ENCODE assay signal across 21 cellular contexts in the genomic region with DNA sequence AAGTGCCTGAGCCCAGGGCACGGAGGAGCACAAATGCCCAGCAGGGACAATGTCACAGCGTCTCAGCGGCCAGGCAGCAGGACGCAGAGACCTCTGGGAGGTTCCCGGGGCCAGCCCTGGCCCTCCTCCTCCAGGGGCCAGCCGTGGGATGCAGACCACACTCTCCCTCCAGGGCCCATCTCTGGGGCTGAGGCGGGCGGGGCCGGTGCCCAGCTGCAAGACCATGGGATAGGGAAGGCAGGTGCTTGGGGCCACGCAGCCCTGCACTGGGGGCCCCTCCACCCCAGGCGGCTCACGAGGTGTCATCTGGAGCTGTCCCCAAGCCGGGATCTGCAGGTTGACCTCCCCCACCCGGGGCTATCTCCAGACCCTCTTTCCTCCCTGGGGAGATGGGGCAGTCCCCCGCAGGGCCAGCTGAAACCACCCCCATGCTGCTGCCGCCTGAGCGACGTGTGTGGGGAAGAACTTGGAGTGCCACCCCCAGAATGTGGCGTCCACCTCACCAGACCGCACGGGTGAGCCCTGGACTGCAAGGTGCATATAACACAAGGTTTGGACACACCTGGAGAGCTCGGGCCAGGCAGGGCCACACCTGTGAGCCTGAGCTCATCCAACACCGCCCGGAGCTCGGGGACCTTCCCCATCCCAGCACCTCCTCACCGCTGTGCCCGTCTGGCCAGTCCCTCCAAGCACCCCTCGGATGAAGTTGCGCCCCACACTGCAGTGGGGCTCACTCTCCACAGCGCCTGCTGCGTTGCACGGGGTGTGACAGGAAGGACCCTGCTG. TPM values are rescaled to one million over a fixed set of nuclear protein-coding genes. Genes with fewer than 3 reads are reported as not detected.
DNase-seq lines count a peak whose midpoint lies in the region; ATAC-seq and TF ChIP-seq lines count a peak whose summit lies in the region.
"Had no signal": no experiment of that assay in that cellular context is flagged by ENCODE, and none has a peak within 500 bp of the region (broad histone marks: within the 10 kb centered on the region; RNA-seq: fewer than 3 reads in every experiment).

No MANE protein-coding gene starts in this region.

- peak; percentile 43 for DNase-seq in CD14-positive monocyte (ENCODE audit: low spot score)
- peak in 2 of 3 donors; percentile 46 to 58 for DNase-seq in Peyer's patch
- peak; percentile 71 for DNase-seq in cardiac septum (ENCODE audit: low spot score)
- no peak for DNase-seq in neural progenitor cell (ENCODE audit: low spot score)
- no peak for DNase-seq in SW480 (ENCODE audit: low spot score)
- DNase-seq in activated CD8-positive, alpha-beta memory T cell treated with anti-CD3 and anti-CD28 coated beads, Interleukin-2, amount 10 ng/mL, durations not matched to agents 7 days and 5 days, result no peak
- DNase-seq in activated T-cell treated with anti-CD3 and anti-CD28 coated beads, Interleukin-2, amount 50 U/mL, for 1 hour, result no peak
- DNase-seq: activated CD4-positive, alpha-beta T cell treated with anti-CD3 and anti-CD28 coated beads, Interleukin-2, amount 10 ng/mL, durations not matched to agents 24 days and 14 days; anterior cingulate cortex; NCI-H1417 treated with DMSO at 0.1 percent for 48 hours; stimulated activated CD4-positive, alpha-beta T cell treated with anti-CD3 and anti-CD28 coated beads, Interleukin-15, amount 100 ng/mL, for 24 hours; stimulated activated naive CD8-positive, alpha-beta T cell treated with anti-CD3 and anti-CD28 coated beads, Interleukin-15, Interleukin-2, amounts not matched to agents 100 U/mL and 50 U/mL, for 24 hours had no signal

- H3K4me1 Mint-ChIP-seq in CD14-positive monocyte (no peaks in the 10 kb centered on the region), neural progenitor cell (peaks cover 20% of the 10 kb centered on the region)
- peaks cover 24% of the 10 kb centered on the region for H3K4me1 Mint-ChIP-seq in activated CD8-positive, alpha-beta memory T cell treated with anti-CD3 and anti-CD28 coated beads, Interleukin-2, amount 10 ng/mL, durations not matched to agents 7 days and 5 days

- no peaks in the 10 kb centered on the region for H3K36me3 Mint-ChIP-seq in CD14-positive monocyte
- H3K36me3 Mint-ChIP-seq in neural progenitor cell, result no peaks in the 10 kb centered on the region
- no peaks in the 10 kb centered on the region for H3K36me3 Mint-ChIP-seq in activated CD8-positive, alpha-beta memory T cell treated with anti-CD3 and anti-CD28 coated beads, Interleukin-2, amount 10 ng/mL, durations not matched to agents 7 days and 5 days
- H3K36me3 Mint-ChIP-seq: mesothelial cell of epicardium, type B pancreatic cell had no signal

- H3K9me3 Mint-ChIP-seq in CD14-positive monocyte (peaks cover 0 to 7% (median 0%) of the 10 kb centered on the region in 7 donors), neural progenitor cell (no peaks in the 10 kb centered on the region)
- H3K9me3 Mint-ChIP-seq in activated CD8-positive, alpha-beta memory T cell treated with anti-CD3 and anti-CD28 coated beads, Interleukin-2, amount 10 ng/mL, durations not matched to agents 7 days and 5 days (ENCODE audit: low read depth), result no peaks in the 10 kb centered on the region
- H3K9me3 Mint-ChIP-seq: activated CD4-positive, alpha-beta T cell treated with anti-CD3 and anti-CD28 coated beads, Interleukin-2, amount 10 ng/mL, durations not matched to agents 24 days and 14 days; mesothelial cell of epicardium; neural crest cell; type B pancreatic cell had no signal

- TF ChIP-seq CTCF in CD14-positive monocyte (IDR thresholded peaks at IDR 0.05) (no peak), Peyer's patch (IDR thresholded peaks at IDR 0.05) (no peak), neural progenitor cell (IDR thresholded peaks at IDR 0.05) (no peak)

- H3K4me3 Mint-ChIP-seq in CD14-positive monocyte (no peak overlapping the region), neural progenitor cell (peak overlapping the region; percentile 59)
- no peak overlapping the region for H3K4me3 Mint-ChIP-seq in activated CD8-positive, alpha-beta memory T cell treated with anti-CD3 and anti-CD28 coated beads, Interleukin-2, amount 10 ng/mL, durations not matched to agents 7 days and 5 days
- H3K4me3 Mint-ChIP-seq: activated CD4-positive, alpha-beta T cell treated with anti-CD3 and anti-CD28 coated beads, Interleukin-2, amount 10 ng/mL, durations not matched to agents 24 days and 14 days; neural crest cell; type B pancreatic cell had no signal

- H3K27me3 ChIP-seq in Peyer's patch (no peaks in the 10 kb centered on the region), neural progenitor cell (peaks cover 16% of the 10 kb centered on the region)
- H3K27me3 ChIP-seq: hepatocyte had no signal

- no peak for TF ChIP-seq POLR2A in Peyer's patch (IDR thresholded peaks at IDR 0.05)

- H3K79me2 ChIP-seq in neural progenitor cell (ENCODE audit: low read depth), result no peaks in the 10 kb centered on the region

- no peak overlapping the region for H2AFZ ChIP-seq in neural progenitor cell (replicated peaks)
- H2AFZ ChIP-seq: hepatocyte had no signal

- H3K36me3 ChIP-seq in Peyer's patch (peaks cover 0 to 3% (median 0%) of the 10 kb centered on the region in 3 donors), neural progenitor cell (no peaks in the 10 kb centered on the region)

- no peak overlapping the region for H3K9ac ChIP-seq in neural progenitor cell

- H3K4me3 ChIP-seq in Peyer's patch, result no peak overlapping the region
- no peak overlapping the region for H3K4me3 ChIP-seq in neural progenitor cell
- H3K4me3 ChIP-seq: hepatocyte had no signal

- peaks cover 15% of the 10 kb centered on the region for H3F3A ChIP-seq in neural progenitor cell (ENCODE audit: low read depth)

- H3K4me1 ChIP-seq in Peyer's patch, result peaks cover 0 to 33% (median 18%) of the 10 kb centered on the region in 4 donors
- H3K4me1 ChIP-seq in neural progenitor cell, result peaks cover 25% of the 10 kb centered on the region

- H3K27ac ChIP-seq in Peyer's patch (no peak overlapping the region), neural progenitor cell (no peak overlapping the region)
- H3K27ac ChIP-seq: hepatocyte had no signal

- H4K20me1 ChIP-seq in neural progenitor cell (ENCODE audit: low read depth), result no peaks in the 10 kb centered on the region

- no peak for ATAC-seq in GM19455 (IDR thresholded peaks at IDR 0.05; ENCODE audit: unreplicated experiment)
- ATAC-seq in activated CD8-positive, alpha-beta memory T cell treated with anti-CD3 and anti-CD28 coated beads, Interleukin-2, amount 10 ng/mL, durations not matched to agents 7 days and 5 days, result no peak
- ATAC-seq: stimulated activated naive CD8-positive, alpha-beta T cell treated with anti-CD3 and anti-CD28 coated beads, Interleukin-15, Interleukin-2, amounts not matched to agents 100 U/mL and 50 U/mL, for 24 hours had no signal

- intact Hi-C loops in CD14-positive monocyte (cut with micrococcal nuclease), result no loop called here
- intact Hi-C loops in cardiac septum (cut with DNase I), result no loop called here

- no peak overlapping the region for H3K4me2 ChIP-seq in neural progenitor cell
- H3K4me2 ChIP-seq: hepatocyte had no signal

- H3K9me3 ChIP-seq in Peyer's patch, result no peaks in the 10 kb centered on the region
- no peaks in the 10 kb centered on the region for H3K9me3 ChIP-seq in neural progenitor cell (ENCODE audit: low read depth)

- H3K27ac Mint-ChIP-seq in CD14-positive monocyte (no peak overlapping the region), neural progenitor cell (peak overlapping the region; percentile 74)
- H3K27ac Mint-ChIP-seq in activated CD8-positive, alpha-beta memory T cell treated with anti-CD3 and anti-CD28 coated beads, Interleukin-2, amount 10 ng/mL, durations not matched to agents 7 days and 5 days, result no peak overlapping the region
- H3K27ac Mint-ChIP-seq: activated CD4-positive, alpha-beta T cell treated with anti-CD3 and anti-CD28 coated beads, Interleukin-2, amount 10 ng/mL, durations not matched to agents 24 days and 14 days; mesothelial cell of epicardium; type B pancreatic cell had no signal

- H3K27me3 Mint-ChIP-seq in CD14-positive monocyte (ENCODE audit: low read depth in 3 of 3), result peaks cover 22 to 40% (median 31%) of the 10 kb centered on the region in 3 donors
- peaks cover 5% of the 10 kb centered on the region for H3K27me3 Mint-ChIP-seq in neural progenitor cell (ENCODE audit: insufficient read depth, low read depth)
- H3K27me3 Mint-ChIP-seq in activated CD8-positive, alpha-beta memory T cell treated with anti-CD3 and anti-CD28 coated beads, Interleukin-2, amount 10 ng/mL, durations not matched to agents 7 days and 5 days, result peaks cover 20% of the 10 kb centered on the region

- CTCF ChIA-PET in activated CD8-positive, alpha-beta memory T cell treated with anti-CD3 and anti-CD28 coated beads, Interleukin-2, amount 10 ng/mL, durations not matched to agents 7 days and 5 days (lab: Charles Lee), result interaction anchor here (1.1 to 1.2 kb wide), 3 partner anchors 11 to 47 kb away, joined by 4 to 5 read pairs (median 4); no protein-coding TSS in a partner anchor

RNA-seq across cellular contexts. Expression of gene TTLL10, which starts 4.1 kb away (rescaled TPM):
- under 1 TPM in 1 of 2 donors, not detected in 1; 0.06 TPM for polyA plus RNA-seq in CD14-positive monocyte
- total RNA-seq in Peyer's patch, result 1 to 10 TPM in 3 of 4 donors, not detected in 1; 1.6 to 3.6 (median 1.8) TPM
- total RNA-seq in cardiac septum, result 0.22 TPM
- 0.22 TPM in 1 of 2 replicates, not detected in the other for total RNA-seq in neural progenitor cell (ENCODE audit: low replicate concordance)
- not detected for total RNA-seq in activated CD8-positive, alpha-beta memory T cell treated with anti-CD3 and anti-CD28 coated beads, Interleukin-2, amount 10 ng/mL, durations not matched to agents 7 days and 5 days
- total RNA-seq: activated CD4-positive, alpha-beta T cell treated with anti-CD3 and anti-CD28 coated beads, Interleukin-2, amount 10 ng/mL, durations not matched to agents 24 days and 14 days; hepatocyte; neural crest cell; RPMI7951 had no signal
- polyA plus RNA-seq: keratinocyte had no signal

RNA-seq across cellular contexts. Expression of gene TNFRSF18, which starts 36.8 kb away (rescaled TPM):
- not detected for polyA plus RNA-seq in CD14-positive monocyte
- total RNA-seq in Peyer's patch (10 to 100 TPM in 1 of 4 donors, 1 to 10 TPM in 1, under 1 TPM in 1, not detected in 1; 0.70 to 38.0 (median 3.2) TPM), cardiac septum (0.19 TPM), neural progenitor cell (ENCODE audit: low replicate concordance) (not detected in 2 replicates)
- 100 to 1,000 TPM in 1 of 2 experiments, 10 to 100 TPM in 1; 28.1 to 156 TPM for total RNA-seq in activated CD8-positive, alpha-beta memory T cell treated with anti-CD3 and anti-CD28 coated beads, Interleukin-2, amount 10 ng/mL, durations not matched to agents 7 days and 5 days
- total RNA-seq: cerebellum, hepatocyte, neural crest cell, RPMI7951 had no signal

RNA-seq across cellular contexts. Expression of gene TNFRSF4, which starts 44.3 kb away (rescaled TPM):
- polyA plus RNA-seq in CD14-positive monocyte, result not detected
- total RNA-seq in Peyer's patch (1 to 10 TPM in 3 of 4 donors, not detected in 1; 1.6 to 9.1 (median 2.8) TPM), cardiac septum (4.3 TPM), neural progenitor cell (ENCODE audit: low replicate concordance) (0.09 TPM in 1 of 2 replicates, not detected in the other)
- total RNA-seq in activated CD8-positive, alpha-beta memory T cell treated with anti-CD3 and anti-CD28 coated beads, Interleukin-2, amount 10 ng/mL, durations not matched to agents 7 days and 5 days, result 10 to 100 TPM in 1 of 2 experiments, 1 to 10 TPM in 1; 8.1 to 72.4 TPM
- total RNA-seq: cerebellum, hepatocyte, renal cortical epithelial cell, RPMI7951 had no signal
- polyA plus RNA-seq: hepatocyte, keratinocyte had no signal

RNA-seq across cellular contexts. Expression of gene C1orf159, which starts 53.7 kb away (rescaled TPM):
- polyA plus RNA-seq in CD14-positive monocyte, result 1 to 10 TPM; 3.0 to 3.3 TPM
- total RNA-seq in Peyer's patch (10 to 100 TPM; 14.0 to 32.0 (median 22.7) TPM), cardiac septum (5.4 TPM), neural progenitor cell (ENCODE audit: low replicate concordance) (8.0 and 24.0 TPM in 2 replicates)
- total RNA-seq in activated CD8-positive, alpha-beta memory T cell treated with anti-CD3 and anti-CD28 coated beads, Interleukin-2, amount 10 ng/mL, durations not matched to agents 7 days and 5 days, result 10 to 100 TPM; 22.9 to 23.6 TPM

Comparison
In these comparisons a context has a peak if more than half of its experiments do, and no peak if none do; other contexts are left out.
1. DNase-seq: peak in CD14-positive monocyte (single experiment), Peyer's patch (2 of 3) and cardiac septum (single experiment); none in neural progenitor cell (single experiment), SW480 (single experiment), activated CD8-positive, alpha-beta memory T cell treated with anti-CD3 and anti-CD28 coated beads, Interleukin-2, amount 10 ng/mL, durations not matched to agents 7 days and 5 days (single experiment) and activated T-cell treated with anti-CD3 and anti-CD28 coated beads, Interleukin-2, amount 50 U/mL, for 1 hour (single experiment).